Comparison of ENCODE assay signal across 8 cellular contexts in the genomic region with DNA sequence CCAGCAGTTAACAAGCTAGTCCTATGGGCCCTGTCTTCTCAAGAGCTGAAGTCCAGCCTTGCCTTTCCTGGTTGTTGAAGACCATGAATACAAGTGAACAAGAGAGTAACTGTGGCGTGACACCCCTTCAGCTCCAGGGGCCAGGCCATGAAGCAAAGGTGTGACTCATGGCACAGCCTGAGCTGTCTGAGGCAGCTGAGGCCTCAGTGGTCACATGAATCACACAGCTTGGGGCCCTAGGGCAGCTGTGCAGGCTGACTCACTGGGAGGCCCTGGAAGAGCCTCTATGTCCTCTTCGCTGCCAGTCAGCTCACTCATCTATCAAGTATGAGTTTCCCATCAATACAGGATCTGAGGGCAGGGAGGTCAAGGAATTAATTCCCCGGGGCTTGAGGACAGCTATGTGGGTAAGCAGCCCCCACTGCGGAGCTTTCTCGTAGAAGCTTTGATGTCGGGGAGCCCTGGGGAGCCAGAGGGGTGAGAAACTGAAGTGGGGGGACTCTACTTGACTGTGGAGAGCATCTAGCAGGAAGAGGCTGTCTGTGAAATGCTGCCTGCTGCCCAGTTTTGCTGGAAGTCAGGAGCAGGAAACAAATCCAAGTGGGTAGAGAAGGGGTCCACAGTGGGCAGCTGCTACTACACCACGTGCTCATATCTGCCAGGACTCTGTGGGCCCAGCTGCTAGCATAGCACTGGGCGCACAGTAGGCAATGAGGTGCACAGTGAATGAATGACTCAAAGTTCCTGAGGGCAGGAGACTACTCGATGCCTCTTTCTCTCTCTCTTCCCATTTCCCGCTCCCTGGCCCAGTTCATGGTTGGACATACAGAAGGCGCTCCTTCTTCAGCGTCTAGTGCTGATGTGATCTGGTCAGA. TPM values are rescaled to one million over a fixed set of nuclear protein-coding genes. Genes with fewer than 3 reads are reported as not detected.
DNase-seq lines count a peak whose midpoint lies in the region; ATAC-seq and TF ChIP-seq lines count a peak whose summit lies in the region.

No MANE protein-coding gene starts in this region.

- TF ChIP-seq CTCF in BJ (IDR thresholded peaks at IDR 0.05; ENCODE audit: insufficient read depth, low read depth, low read length) (no peak), gastroesophageal sphincter (IDR thresholded peaks at IDR 0.05) (no peak), spleen (IDR thresholded peaks at IDR 0.05 in 8 of 11, conservative IDR thresholded peaks at IDR 0.05 in 3 of 11) (no peak)

- TF ChIP-seq POLR2A in gastroesophageal sphincter (IDR thresholded peaks at IDR 0.05) (no peak), spleen (IDR thresholded peaks at IDR 0.05) (no peak)

- no peak overlapping the region for H3K4me3 ChIP-seq in BJ (ENCODE audit: low read depth, low read length)
- H3K4me3 ChIP-seq in gastroesophageal sphincter: no peak overlapping the region
- H3K4me3 ChIP-seq in spleen: no peak overlapping the region

- H3K27ac ChIP-seq in gastroesophageal sphincter (peak overlapping the region in 2 of 4 donors; percentile 51 to 58), spleen (no peak overlapping the region)

- H3K4me1 ChIP-seq in gastroesophageal sphincter (peaks cover 6 to 70% (median 20%) of the 10 kb centered on the region in 3 donors), spleen (peaks cover 0 to 13% (median 7%) of the 10 kb centered on the region in 6 donors)

- H3K36me3 ChIP-seq in BJ (ENCODE audit: control insufficient read depth, insufficient read depth, low read length) (no peaks in the 10 kb centered on the region; the same call in 1 of the 2 replicates), gastroesophageal sphincter (peaks cover 0 to 9% of the 10 kb centered on the region in 2 donors), spleen (peaks cover 0 to 65% (median 6%) of the 10 kb centered on the region in 6 donors)

- H3K27me3 ChIP-seq in BJ (ENCODE audit: control insufficient read depth, insufficient read depth, low read length) (no peaks in the 10 kb centered on the region), gastroesophageal sphincter (no peaks in the 10 kb centered on the region), spleen (replicated peaks in 1 of 7) (no peaks in the 10 kb centered on the region)

- CTCF ChIA-PET in BJ (lab: Yijun Ruan, JAX): interaction anchor here (0.5 to 15.0 kb wide), 19 partner anchors 9 to 285 kb away, joined by 3 to 392 read pairs (median 4); partner anchors contain the start of genes CEP250, EIF6, GDF5 and UQCC1

- POLR2A ChIA-PET in BJ (lab: Charles Lee): interaction anchor here (1.0 to 1.4 kb wide), 2 partner anchors 21 to 149 kb away, joined by 3 to 6 read pairs; partner anchors contain the start of genes CEP250 and EIF6

- intact Hi-C loops in spleen (cut with DNase I; ENCODE audit: low total_unique reads): no loop called here

- 68 to 86% methylated on average over 6 to 9 of the region's 12 CpGs for WGBS in gastroesophageal sphincter (ENCODE audit: low coverage in 1 of 2), 2 donors
- WGBS in spleen, 5 donors: 86 to 93% (median 88%) methylated on average over 11 to 12 of the region's 12 CpGs

- ATAC-seq in gastroesophageal sphincter: peak; percentile 75

- DNase-seq in BJ (ENCODE audit: low read depth) (peak; percentile 97), NCI-H226 (peak; percentile 100), activated T-helper 1 cell treated with Interleukin-2 at 50 U/mL for 16 hours (ENCODE audit: low read depth) (peak; percentile 16), NCI-H748 treated with DMSO at 0.1 percent for 48 hours (lab: John Stamatoyannopoulos, UW) (no peak), spleen (no peak), NCI-H526 treated with DMSO at 0.1 percent for 48 hours (lab: John Stamatoyannopoulos, UW) (no peak)
- peak; percentile 22 for DNase-seq in stimulated activated CD4-positive, alpha-beta T cell treated with anti-CD3 and anti-CD28 coated beads, Interleukin-2, amount 100 ng/mL, for 4 hours (ENCODE audit: low read depth)

- TF ChIP-seq EP300 in gastroesophageal sphincter (IDR thresholded peaks at IDR 0.05): no peak

- no peaks in the 10 kb centered on the region for H3K9me3 ChIP-seq in gastroesophageal sphincter
- H3K9me3 ChIP-seq in spleen: no peaks in the 10 kb centered on the region

RNA-seq across cellular contexts. Expression of gene FAM83C, which starts 13.7 kb away (rescaled TPM):
- polyA plus RNA-seq in BJ (2011; rRNA removed) (not detected in 2 replicates), spleen (not detected)
- not detected in 2 replicates for polyA minus RNA-seq in BJ (2011; rRNA and poly(A)+ RNA removed)
- total RNA-seq in gastroesophageal sphincter (1 to 10 TPM in 1 of 4 donors, not detected in 3; 1.4 TPM), spleen (not detected)

RNA-seq across cellular contexts. Expression of gene EIF6, which starts 21.3 kb away (rescaled TPM):
- polyA plus RNA-seq in BJ (2011; rRNA removed) (182 and 261 TPM in 2 replicates), spleen (100 to 1,000 TPM in 2 of 3 donors, 10 to 100 TPM in 1; 88.2 to 121 (median 104) TPM)
- 84.4 and 154 TPM in 2 replicates for polyA minus RNA-seq in BJ (2011; rRNA and poly(A)+ RNA removed)
- total RNA-seq in gastroesophageal sphincter (10 to 100 TPM; 66.0 to 92.4 (median 80.8) TPM), spleen (10 to 100 TPM; 50.5 to 76.8 (median 62.2) TPM)

RNA-seq across cellular contexts. Expression of gene MMP24OS, which starts 28.0 kb away (rescaled TPM):
- polyA plus RNA-seq in BJ (2011; rRNA removed) (45.4 and 47.6 TPM in 2 replicates), spleen (10 to 100 TPM; 18.6 to 41.5 (median 28.5) TPM)
- 41.9 and 44.0 TPM in 2 replicates for polyA minus RNA-seq in BJ (2011; rRNA and poly(A)+ RNA removed)
- total RNA-seq in gastroesophageal sphincter (10 to 100 TPM; 19.6 to 47.2 (median 26.9) TPM), spleen (10 to 100 TPM; 21.3 to 68.6 (median 47.5) TPM)

Comparison
In these comparisons a context has a peak if more than half of its experiments do, and no peak if none do; other contexts are left out.
1. DNase-seq: peak in BJ (single experiment), NCI-H226 (single experiment), activated T-helper 1 cell treated with Interleukin-2 at 50 U/mL for 16 hours (single experiment) and stimulated activated CD4-positive, alpha-beta T cell treated with anti-CD3 and anti-CD28 coated beads, Interleukin-2, amount 100 ng/mL, for 4 hours (single experiment); none in NCI-H748 treated with DMSO at 0.1 percent for 48 hours (single experiment), spleen (single experiment) and NCI-H526 treated with DMSO at 0.1 percent for 48 hours (single experiment).